8 cellular contexts compared by ENCODE assay signal in genomic region chr17:28750178-28751047, GRCh38. TPM values are rescaled to one million over a fixed set of nuclear protein-coding genes. Genes with fewer than 3 reads are reported as not detected.
DNase-seq lines count a peak whose midpoint lies in the region; ATAC-seq, FAIRE-seq and TF ChIP-seq lines count a peak whose summit lies in the region.

No MANE protein-coding gene starts in this region.

- no peak for TF ChIP-seq POLR2A in A549 (IDR thresholded peaks at IDR 0.05; ENCODE audit: low read length)

- H3K27me3 ChIP-seq in kidney epithelial cell (ENCODE audit: control insufficient read depth, insufficient read depth, low read length): no peaks in the 10 kb centered on the region

- peak overlapping the region; percentile 20; the same call in 2 of the 3 replicates for H3K4me2 ChIP-seq in A549

- FAIRE-seq in A549 (lab: Jason Lieb, UNC): no peak

- POLR2A ChIA-PET in A549 (lab: Yijun Ruan, JAX): interaction anchor here (0.6 to 12.2 kb wide), 5 partner anchors 24 to 200 kb away, joined by 3 to 369 read pairs (median 5); partner anchors contain the start of genes NEK8 and TLCD1

- peaks cover 50% of the 10 kb centered on the region for H3K4me1 ChIP-seq in A549

- peak; percentile 82 to 96 for DNase-seq in A549 (ENCODE audit: low read depth in 1 of 2, low spot score in 1 of 2)
- peak; percentile 71 for DNase-seq in NCI-H446 treated with DMSO at 0.1 percent for 48 hours (lab: John Stamatoyannopoulos, UW)
- peak in 59 of 61 donors; percentile 53 to 96 (median 85) for DNase-seq in caudate nucleus (lab: John Stamatoyannopoulos, UW)
- no peak for DNase-seq in kidney epithelial cell (ENCODE audit: low read depth)
- DNase-seq in stimulated activated CD4-positive, alpha-beta T cell treated with anti-CD3 and anti-CD28 coated beads, Interleukin-15, amount 100 ng/mL, for 48 hours (ENCODE audit: low read depth in 2 of 2): peak; percentile 82 to 86

- 39% methylated on average over 20 of the region's 20 CpGs for WGBS in A549 (ENCODE audit: missing lambda C conversion rate)

- ATAC-seq in A549: peak; percentile 57 to 72
- ATAC-seq in GM18858 (IDR thresholded peaks at IDR 0.05; ENCODE audit: unreplicated experiment): peak; percentile 68
- ATAC-seq in HG03196 (IDR thresholded peaks at IDR 0.05; ENCODE audit: unreplicated experiment): peak; percentile 67
- peak; percentile 82 to 85 for ATAC-seq in activated CD4-positive, CD25-positive, alpha-beta regulatory T cell treated with anti-CD3 and anti-CD28 coated beads, Interleukin-2, amount 50 U/mL, for 24 hours

- peak; percentile 87 to 88 for TF ChIP-seq RAD21 in A549 (conservative IDR thresholded peaks at IDR 0.05 in 1 of 2, IDR thresholded peaks at IDR 0.05 in 1 of 2)

- H3K27ac ChIP-seq in A549: peak overlapping the region in 1 of 2 experiments; percentile 10; a peak in 1 of 6 replicates
- H3K27ac ChIP-seq in caudate nucleus (ENCODE audit: low read depth, low read length): peak overlapping the region; percentile 52

- H3K36me3 ChIP-seq in kidney epithelial cell (ENCODE audit: control insufficient read depth, insufficient read depth, low read length): peaks cover 9% of the 10 kb centered on the region

- CTCF ChIA-PET in A549 (lab: Yijun Ruan, JAX): interaction anchor here (0.6 to 22.6 kb wide), 60 partner anchors 8 to 208 kb away, joined by 3 to 977 read pairs (median 4); partner anchors contain the start of genes DHRS13, FLOT2, NEK8 and PROCA1

- H3K4me3 ChIP-seq in A549 (no peak overlapping the region), kidney epithelial cell (ENCODE audit: low read depth, low read length) (no peak overlapping the region)

- TF ChIP-seq CTCF in A549 (IDR thresholded peaks at IDR 0.05): peak; percentile 99
- peak; percentile 100 for TF ChIP-seq CTCF in kidney epithelial cell (IDR thresholded peaks at IDR 0.05; ENCODE audit: insufficient read depth, low read length, poor library complexity, severe bottlenecking)

- no peaks in the 10 kb centered on the region for H3K9me3 ChIP-seq in A549

- TF ChIP-seq EP300 in A549 (IDR thresholded peaks at IDR 0.05): no peak

TF ChIP-seq in A549, 52 proteins besides CTCF, POLR2A, EP300 and RAD21 (continues in another document):
- TF ChIP-seq HOXA7 (CRISPR knock-in tag; IDR thresholded peaks at IDR 0.05) (0 out of 2 replicates have a peak, but pooled peaks have one; percentile 31), RARB (CRISPR knock-in tag; IDR thresholded peaks at IDR 0.05) (no peak), USF2 (IDR thresholded peaks at IDR 0.05) (no peak), PHF8 (IDR thresholded peaks at IDR 0.05; ENCODE audit: borderline replicate concordance, low read depth) (no peak), POLR2AphosphoS2 (conservative IDR thresholded peaks at IDR 0.05; ENCODE audit: low read length) (peak; percentile 89; the same call in 1 of the 2 replicates), MAX (IDR thresholded peaks at IDR 0.05) (peak; percentile 56; the same call in 1 of the 2 replicates), HOXB13 (CRISPR knock-in tag; IDR thresholded peaks at IDR 0.05; ENCODE audit: low read depth) (no peak), PBX3 (IDR thresholded peaks at IDR 0.05) (0 out of 2 replicates have a peak, but pooled peaks have one; percentile 9), CBX2 (IDR thresholded peaks at IDR 0.05; ENCODE audit: borderline replicate concordance, low read depth) (no peak), RFX5 (IDR thresholded peaks at IDR 0.05) (no peak)
- TF ChIP-seq, protein P1, sequence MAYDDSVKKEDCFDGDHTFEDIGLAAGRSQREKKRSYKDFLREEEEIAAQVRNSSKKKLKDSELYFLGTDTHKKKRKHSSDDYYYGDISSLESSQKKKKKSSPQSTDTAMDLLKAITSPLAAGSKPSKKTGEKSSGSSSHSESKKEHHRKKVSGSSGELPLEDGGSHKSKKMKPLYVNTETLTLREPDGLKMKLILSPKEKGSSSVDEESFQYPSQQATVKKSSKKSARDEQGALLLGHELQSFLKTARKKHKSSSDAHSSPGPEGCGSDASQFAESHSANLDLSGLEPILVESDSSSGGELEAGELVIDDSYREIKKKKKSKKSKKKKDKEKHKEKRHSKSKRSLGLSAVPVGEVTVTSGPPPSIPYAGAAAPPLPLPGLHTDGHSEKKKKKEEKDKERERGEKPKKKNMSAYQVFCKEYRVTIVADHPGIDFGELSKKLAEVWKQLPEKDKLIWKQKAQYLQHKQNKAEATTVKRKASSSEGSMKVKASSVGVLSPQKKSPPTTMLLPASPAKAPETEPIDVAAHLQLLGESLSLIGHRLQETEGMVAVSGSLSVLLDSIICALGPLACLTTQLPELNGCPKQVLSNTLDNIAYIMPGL (CRISPR knock-in tag; IDR thresholded peaks at IDR 0.05; ENCODE audit: borderline replicate concordance): no peak
- TF ChIP-seq, protein P2, sequence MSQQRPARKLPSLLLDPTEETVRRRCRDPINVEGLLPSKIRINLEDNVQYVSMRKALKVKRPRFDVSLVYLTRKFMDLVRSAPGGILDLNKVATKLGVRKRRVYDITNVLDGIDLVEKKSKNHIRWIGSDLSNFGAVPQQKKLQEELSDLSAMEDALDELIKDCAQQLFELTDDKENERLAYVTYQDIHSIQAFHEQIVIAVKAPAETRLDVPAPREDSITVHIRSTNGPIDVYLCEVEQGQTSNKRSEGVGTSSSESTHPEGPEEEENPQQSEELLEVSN (IDR thresholded peaks at IDR 0.05; ENCODE audit: borderline replicate concordance, low read depth): no peak

RNA-seq across cellular contexts. Expression of gene TRAF4, which starts 6.6 kb away (rescaled TPM):
- polyA plus RNA-seq in A549 (2011; rRNA removed) (64.0 and 70.2 TPM in 2 replicates), A549 (2017; fragmentation: RNase III; extraction: RNeasy Plus Mini Kit Qiagen cat#74134 plus additional on column Dnase treatment) (65.0 to 68.2 TPM (median 66.0 TPM) in 3 replicates)
- 126 and 156 TPM in 2 replicates for polyA plus RNA-seq in A549 (2012; cell fraction: cytosol; rRNA removed)
- polyA plus RNA-seq in A549 (2012; cell fraction: nucleus; rRNA removed): 492 and 652 TPM in 2 replicates
- polyA minus RNA-seq in A549 (2011; rRNA and poly(A)+ RNA removed): 215 and 259 TPM in 2 replicates
- total RNA-seq in kidney epithelial cell: 163 and 174 TPM in 2 replicates

RNA-seq across cellular contexts. Expression of gene NEK8, which starts 21.8 kb away (rescaled TPM):
- polyA plus RNA-seq in A549 (2011; rRNA removed): 5.1 and 7.7 TPM in 2 replicates
- 7.1 and 7.7 TPM in 2 replicates for polyA plus RNA-seq in A549 (2012; cell fraction: cytosol; rRNA removed)
- polyA plus RNA-seq in A549 (2012; cell fraction: nucleus; rRNA removed): 18.7 and 22.2 TPM in 2 replicates
- 4.2 to 5.8 TPM (median 5.3 TPM) in 3 replicates for polyA plus RNA-seq in A549 (2017; fragmentation: RNase III; extraction: RNeasy Plus Mini Kit Qiagen cat#74134 plus additional on column Dnase treatment)
- 11.4 and 16.4 TPM in 2 replicates for polyA minus RNA-seq in A549 (2011; rRNA and poly(A)+ RNA removed)
- total RNA-seq in kidney epithelial cell: 4.3 TPM in 2 replicates

RNA-seq across cellular contexts. Expression of gene TLCD1, which starts 24.4 kb away (rescaled TPM):
- polyA plus RNA-seq in A549 (2011; rRNA removed) (83.3 and 86.7 TPM in 2 replicates), A549 (2017; fragmentation: RNase III; extraction: RNeasy Plus Mini Kit Qiagen cat#74134 plus additional on column Dnase treatment) (36.7 to 43.9 TPM (median 37.7 TPM) in 3 replicates)
- polyA plus RNA-seq in A549 (2012; cell fraction: cytosol; rRNA removed): 102 and 124 TPM in 2 replicates
- 56.4 and 64.3 TPM in 2 replicates for polyA plus RNA-seq in A549 (2012; cell fraction: nucleus; rRNA removed)
- 55.9 and 70.3 TPM in 2 replicates for polyA minus RNA-seq in A549 (2011; rRNA and poly(A)+ RNA removed)
- 4.7 and 5.1 TPM in 2 replicates for total RNA-seq in kidney epithelial cell

RNA-seq across cellular contexts. Expression of gene RPL23A, which starts 30.6 kb away (rescaled TPM):
- polyA plus RNA-seq in A549 (2011; rRNA removed) (2,521 and 2,887 TPM in 2 replicates), A549 (2017; fragmentation: RNase III; extraction: RNeasy Plus Mini Kit Qiagen cat#74134 plus additional on column Dnase treatment) (1,026 to 1,151 TPM (median 1,061 TPM) in 3 replicates)
- 981 and 1,405 TPM in 2 replicates for polyA plus RNA-seq in A549 (2012; cell fraction: cytosol; rRNA removed)
- 284 and 498 TPM in 2 replicates for polyA plus RNA-seq in A549 (2012; cell fraction: nucleus; rRNA removed)
- polyA minus RNA-seq in A549 (2011; rRNA and poly(A)+ RNA removed): 955 and 1,173 TPM in 2 replicates
- total RNA-seq in kidney epithelial cell: 604 and 716 TPM in 2 replicates

RNA-seq across cellular contexts. Expression of gene RAB34, which starts 32.7 kb away (rescaled TPM):
- polyA plus RNA-seq in A549 (2011; rRNA removed): 288 and 328 TPM in 2 replicates
- 306 and 359 TPM in 2 replicates for polyA plus RNA-seq in A549 (2012; cell fraction: cytosol; rRNA removed)
- 404 and 498 TPM in 2 replicates for polyA plus RNA-seq in A549 (2012; cell fraction: nucleus; rRNA removed)
- polyA plus RNA-seq in A549 (2017; fragmentation: RNase III; extraction: RNeasy Plus Mini Kit Qiagen cat#74134 plus additional on column Dnase treatment): 207 to 212 TPM (median 211 TPM) in 3 replicates
- 241 and 290 TPM in 2 replicates for polyA minus RNA-seq in A549 (2011; rRNA and poly(A)+ RNA removed)
- 283 and 314 TPM in 2 replicates for total RNA-seq in kidney epithelial cell
